In the genomic region with DNA sequence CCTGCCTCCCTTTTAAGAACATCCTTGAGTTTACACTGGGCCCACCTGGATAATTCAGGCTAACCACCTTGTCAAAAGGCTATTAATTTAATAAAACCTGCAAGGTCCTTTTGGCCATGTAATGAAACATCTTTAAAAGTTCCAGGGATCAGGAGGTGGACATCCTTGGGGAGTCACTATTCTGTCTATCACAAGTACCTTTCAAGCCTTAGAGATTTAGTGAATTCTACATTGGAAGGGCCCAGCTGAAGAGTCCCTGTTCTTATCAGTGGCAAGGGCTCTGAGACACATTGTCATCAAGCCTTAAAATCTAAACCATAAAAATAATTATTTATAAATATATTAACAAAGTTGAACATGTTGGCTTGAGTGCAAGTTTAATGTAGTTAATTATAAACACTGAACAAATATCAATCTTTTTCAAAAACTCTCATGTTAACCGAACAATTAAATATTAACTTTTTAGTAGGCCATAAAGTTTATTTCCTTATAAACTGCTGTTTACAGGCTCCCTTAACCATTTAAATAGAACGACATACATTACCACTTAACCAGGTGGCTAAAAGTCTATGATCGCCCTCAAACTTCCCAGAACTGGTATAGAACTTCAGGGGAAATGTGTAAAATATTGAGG, we compare ENCODE assay signal across 29 cellular contexts.
DNase-seq lines count a peak whose midpoint lies in the region; ATAC-seq, FAIRE-seq and TF ChIP-seq lines count a peak whose summit lies in the region.
"Had no signal": no experiment of that assay in that cellular context is flagged by ENCODE, and none has a peak within 500 bp of the region (broad histone marks: within the 10 kb centered on the region; RNA-seq: fewer than 3 reads in every experiment).

No MANE protein-coding gene starts in this region.

- WGBS in SK-N-SH (ENCODE audit: low lambda C conversion rate), result 90% methylated on average over 3 of the region's 3 CpGs
- 34 to 36% methylated on average over 3 of the region's 3 CpGs for WGBS in body of pancreas, 2 donors
- WGBS in small intestine, 3 donors, result 9 to 63% (median 29%) methylated on average over 3 of the region's 3 CpGs
- WGBS in heart left ventricle, 4 donors, result 96 to 98% (median 98%) methylated on average over 3 of the region's 3 CpGs

- no peaks in the 10 kb centered on the region for H4K20me1 ChIP-seq in SK-N-SH (ENCODE audit: insufficient read depth)

- ATAC-seq in SK-N-SH treated with all-trans-retinoic acid at 6 μM for 48 hours (no peak), body of pancreas (no peak), left colon (peak; percentile 87), heart left ventricle (no peak)
- ATAC-seq: Panc1; stimulated activated naive CD8-positive, alpha-beta T cell treated with anti-CD3 and anti-CD28 coated beads, Interleukin-15, amount 100 ng/mL, for 72 hours had no signal

- no peak for TF ChIP-seq POLR2A in body of pancreas (IDR thresholded peaks at IDR 0.05)
- no peak for TF ChIP-seq POLR2A in heart left ventricle (IDR thresholded peaks at IDR 0.05)

- POLR2A ChIA-PET in SK-N-SH (lab: Yijun Ruan, JAX), result no interaction called here

- TF ChIP-seq EP300 in SK-N-SH (IDR thresholded peaks at IDR 0.05; ENCODE audit: borderline replicate concordance in 1 of 2, low read depth in 1 of 2, low read length in 1 of 2), result no peak

- no peak overlapping the region for H3K4me3 ChIP-seq in SK-N-SH (ENCODE audit: low read depth in 2 of 2, low read length in 1 of 2)
- no peak overlapping the region for H3K4me3 ChIP-seq in body of pancreas
- H3K4me3 ChIP-seq in small intestine (ENCODE audit: low read depth in 1 of 2, low read length in 2 of 2), result no peak overlapping the region
- H3K4me3 ChIP-seq in heart left ventricle, result no peak overlapping the region
- H3K4me3 ChIP-seq: right atrium auricular region, spleen had no signal

- TF ChIP-seq RAD21 in SK-N-SH (IDR thresholded peaks at IDR 0.05; ENCODE audit: low read length), result no peak

- peaks cover 46% of the 10 kb centered on the region for H3F3A ChIP-seq in SK-N-SH (replicated peaks; ENCODE audit: insufficient read depth)

- peaks cover 52% of the 10 kb centered on the region for H3K79me2 ChIP-seq in SK-N-SH (ENCODE audit: insufficient read depth)

- FAIRE-seq in small intestine (lab: Jason Lieb, UNC), result peak; percentile 23
- FAIRE-seq: bronchial epithelial cell, D721Med, H1, islet of Langerhans, urothelium cell line had no signal

- DNase-seq in SK-N-SH (no peak), body of pancreas (no peak), left colon (no peak), small intestine (peak; percentile 45), Kasumi-1 (lab: John Stamatoyannopoulos, UW) (no peak), heart left ventricle (no peak), cortex of kidney (lab: John Stamatoyannopoulos, UW) (no peak)
- DNase-seq: 8988T; activated CD4-positive, alpha-beta T cell treated with anti-CD3 and anti-CD28 coated beads for 48 hours; amniotic stem cell; effector memory CD4-positive, alpha-beta T cell; glutamatergic neuron; Karpas-422; NCI-H1436 treated with DMSO at 0.1 percent for 48 hours; NCI-H345; NCI-H69; SHP77 treated with DMSO at 0.1 percent for 48 hours; spleen; stimulated activated CD4-positive, alpha-beta T cell treated with anti-CD3 and anti-CD28 coated beads, Interleukin-2, amount 100 ng/mL, for 24 hours; stimulated activated CD8-positive, alpha-beta memory T cell treated with anti-CD3 and anti-CD28 coated beads, Interleukin-4, amount 100 ng/mL, for 48 hours; stimulated activated naive CD8-positive, alpha-beta T cell treated with anti-CD3 and anti-CD28 coated beads, Interleukin-15, amount 100 ng/mL, for 72 hours had no signal

- H3K4me1 ChIP-seq in SK-N-SH (ENCODE audit: control insufficient read depth in 1 of 2, insufficient read depth in 2 of 2, low read depth in 1 of 2, low read length in 1 of 2) (peaks cover 0 to 34% of the 10 kb centered on the region in 2 experiments; a peak in 2 of 4 replicates), body of pancreas (peaks cover 37% of the 10 kb centered on the region), small intestine (ENCODE audit: control insufficient read depth in 2 of 2, insufficient read depth in 1 of 2, low read depth in 1 of 2, low read length in 1 of 2) (peaks cover 0 to 4% of the 10 kb centered on the region in 2 donors), heart left ventricle (no peaks in the 10 kb centered on the region)
- H3K4me1 ChIP-seq: right atrium auricular region, spleen had no signal

- H3K9ac ChIP-seq in SK-N-SH, result peak overlapping the region; percentile 46; the same call in 1 of the 2 replicates

- peaks cover 37 to 71% of the 10 kb centered on the region in 2 experiments for H3K36me3 ChIP-seq in SK-N-SH (replicated peaks in 1 of 2; ENCODE audit: control insufficient read depth in 1 of 2, insufficient read depth in 2 of 2, low read length in 1 of 2)
- H3K36me3 ChIP-seq in body of pancreas (replicated peaks in 1 of 2; ENCODE audit: insufficient read depth in 1 of 2, low read depth in 2 of 2), result peaks cover 6 to 14% of the 10 kb centered on the region in 2 donors
- H3K36me3 ChIP-seq in small intestine (ENCODE audit: control insufficient read depth in 2 of 2, insufficient read depth in 2 of 2, low read length in 2 of 2), result peaks cover 3 to 4% of the 10 kb centered on the region in 2 donors
- H3K36me3 ChIP-seq in heart left ventricle, result peaks cover 0 to 92% (median 56%) of the 10 kb centered on the region in 9 donors

- CTCF ChIA-PET in SK-N-SH (lab: Yijun Ruan, JAX), result no interaction called here

- no peaks in the 10 kb centered on the region for H3K9me2 ChIP-seq in SK-N-SH

- H2AFZ ChIP-seq in SK-N-SH (ENCODE audit: low read depth), result no peak overlapping the region

- H3K27me3 ChIP-seq in SK-N-SH (ENCODE audit: insufficient read depth) (no peaks in the 10 kb centered on the region), body of pancreas (no peaks in the 10 kb centered on the region), small intestine (ENCODE audit: control insufficient read depth in 2 of 2, insufficient read depth in 2 of 2, low read length in 2 of 2) (no peaks in the 10 kb centered on the region), heart left ventricle (no peaks in the 10 kb centered on the region)
- H3K27me3 ChIP-seq: right atrium auricular region, spleen had no signal

- intact Hi-C loops in body of pancreas (cut with DNase I), result no loop called here
- intact Hi-C loops in left colon (cut with DNase I, micrococcal nuclease), result no loop called here
- intact Hi-C loops in heart left ventricle (cut with DNase I), result no loop called here

- H3K9me3 ChIP-seq in SK-N-SH (no peaks in the 10 kb centered on the region), body of pancreas (no peaks in the 10 kb centered on the region), small intestine (ENCODE audit: control insufficient read depth, low read depth) (no peaks in the 10 kb centered on the region), heart left ventricle (no peaks in the 10 kb centered on the region)
- H3K9me3 ChIP-seq: right atrium auricular region, spleen had no signal

- H3K4me2 ChIP-seq in SK-N-SH, result no peak overlapping the region

- TF ChIP-seq CTCF in SK-N-SH (IDR thresholded peaks at IDR 0.05) (no peak), body of pancreas (IDR thresholded peaks at IDR 0.05) (no peak), heart left ventricle (IDR thresholded peaks at IDR 0.05) (no peak)

- H3K27ac ChIP-seq in SK-N-SH (ENCODE audit: low read depth in 2 of 2, low read length in 1 of 2), result peak overlapping the region in 1 of 2 experiments; percentile 97; a peak in 2 of 4 replicates
- H3K27ac ChIP-seq in body of pancreas, result peak overlapping the region in 3 of 4 donors; percentile 40 to 66 (median 62)
- H3K27ac ChIP-seq in small intestine (ENCODE audit: low read depth in 1 of 2, low read length in 1 of 2), result peak overlapping the region; percentile 3 to 17
- no peak overlapping the region for H3K27ac ChIP-seq in heart left ventricle
- H3K27ac ChIP-seq: right atrium auricular region, spleen had no signal

TF ChIP-seq in SK-N-SH, 30 proteins besides CTCF, POLR2A, EP300 and RAD21:
- TF ChIP-seq MXI1 (IDR thresholded peaks at IDR 0.05; ENCODE audit: low read depth, low read length) (no peak), NRF1 (IDR thresholded peaks at IDR 0.05; ENCODE audit: low read depth, low read length) (no peak), RCOR1 (IDR thresholded peaks at IDR 0.05; ENCODE audit: low read length) (no peak), POLR2AphosphoS5 (IDR thresholded peaks at IDR 0.05; ENCODE audit: low read depth, low read length) (no peak), SIN3A (IDR thresholded peaks at IDR 0.05; ENCODE audit: borderline replicate concordance, low read depth, low read length) (no peak), CHD2 (IDR thresholded peaks at IDR 0.05; ENCODE audit: low read length, partially characterized antibody) (no peak)
- TF ChIP-seq, protein P1, sequence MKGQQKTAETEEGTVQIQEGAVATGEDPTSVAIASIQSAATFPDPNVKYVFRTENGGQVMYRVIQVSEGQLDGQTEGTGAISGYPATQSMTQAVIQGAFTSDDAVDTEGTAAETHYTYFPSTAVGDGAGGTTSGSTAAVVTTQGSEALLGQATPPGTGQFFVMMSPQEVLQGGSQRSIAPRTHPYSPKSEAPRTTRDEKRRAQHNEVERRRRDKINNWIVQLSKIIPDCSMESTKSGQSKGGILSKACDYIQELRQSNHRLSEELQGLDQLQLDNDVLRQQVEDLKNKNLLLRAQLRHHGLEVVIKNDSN (IDR thresholded peaks at IDR 0.05; ENCODE audit: borderline replicate concordance, low read depth), result no peak
TF ChIP-seq in SK-N-SH: peak in this region for 0.

TF ChIP-seq in SK-N-SH treated with all-trans-retinoic acid at 6 μM for 48 hours, 23 proteins besides CTCF, POLR2A, EP300 and RAD21:
- TF ChIP-seq RARB (CRISPR knock-in tag; IDR thresholded peaks at IDR 0.05) (no peak), ZC3H10 (CRISPR knock-in tag; IDR thresholded peaks at IDR 0.05) (no peak), TOX (CRISPR knock-in tag; IDR thresholded peaks at IDR 0.05; ENCODE audit: borderline replicate concordance) (no peak), ARNTL (CRISPR knock-in tag; IDR thresholded peaks at IDR 0.05; ENCODE audit: borderline replicate concordance, low read depth) (no peak)
- TF ChIP-seq, protein P2, sequence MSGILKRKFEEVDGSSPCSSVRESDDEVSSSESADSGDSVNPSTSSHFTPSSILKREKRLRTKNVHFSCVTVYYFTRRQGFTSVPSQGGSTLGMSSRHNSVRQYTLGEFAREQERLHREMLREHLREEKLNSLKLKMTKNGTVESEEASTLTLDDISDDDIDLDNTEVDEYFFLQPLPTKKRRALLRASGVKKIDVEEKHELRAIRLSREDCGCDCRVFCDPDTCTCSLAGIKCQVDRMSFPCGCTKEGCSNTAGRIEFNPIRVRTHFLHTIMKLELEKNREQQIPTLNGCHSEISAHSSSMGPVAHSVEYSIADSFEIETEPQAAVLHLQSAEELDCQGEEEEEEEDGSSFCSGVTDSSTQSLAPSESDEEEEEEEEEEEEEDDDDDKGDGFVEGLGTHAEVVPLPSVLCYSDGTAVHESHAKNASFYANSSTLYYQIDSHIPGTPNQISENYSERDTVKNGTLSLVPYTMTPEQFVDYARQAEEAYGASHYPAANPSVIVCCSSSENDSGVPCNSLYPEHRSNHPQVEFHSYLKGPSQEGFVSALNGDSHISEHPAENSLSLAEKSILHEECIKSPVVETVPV (CRISPR knock-in tag; IDR thresholded peaks at IDR 0.05), result no peak

Comparison
In these comparisons a context has a peak if more than half of its experiments do, and no peak if none do; other contexts are left out.
1. H3K27ac ChIP-seq: peak in body of pancreas (3 of 4) and small intestine (2 of 2); none in heart left ventricle (0 of 12).